ENCODE assay signal across 39 cellular contexts in genomic region chr12:80720516-80720915, GRCh38. TPM values are rescaled to one million over a fixed set of nuclear protein-coding genes. Genes with fewer than 3 reads are reported as not detected.
"Had no signal": no experiment of that assay in that cellular context is flagged by ENCODE, and none has a peak within 500 bp of the region (broad histone marks: within the 10 kb centered on the region; RNA-seq: fewer than 3 reads in every experiment).

No MANE protein-coding gene starts in this region.

- H3K9me3 Mint-ChIP-seq: activated B cell treated with CpG ODN at 0.5 μM for 24 hours; activated CD4-positive, alpha-beta memory T cell treated with anti-CD3 and anti-CD28 coated beads, Interleukin-2, amount 10 ng/mL, durations not matched to agents 7 days and 5 days; activated CD4-positive, alpha-beta T cell treated with anti-CD3 and anti-CD28 coated beads, Interleukin-2, amount 10 ng/mL, durations not matched to agents 24 days and 14 days; activated naive CD4-positive, alpha-beta T cell treated with anti-CD3 and anti-CD28 coated beads, Interleukin-2, amount 10 ng/mL, durations not matched to agents 7 days and 5 days; activated naive CD4-positive, alpha-beta T cell treated with anti-CD3 and anti-CD28 coated beads, Interleukin-2, amount 50 U/mL, for 24 hours; activated naive CD8-positive, alpha-beta T cell treated with anti-CD3 and anti-CD28 coated beads, Interleukin-2, amount 10 ng/mL, durations not matched to agents 7 days and 5 days; activated naive CD8-positive, alpha-beta T cell treated with anti-CD3 and anti-CD28 coated beads, Interleukin-2, amount 50 U/mL, for 24 hours; activated T-cell treated with anti-CD3 and anti-CD28 coated beads, Interleukin-2, amount 50 U/mL, for 24 hours; activated T-helper 2 cell treated with anti-CD3 and anti-CD28 coated beads, Interferon-gamma antibody, Interleukin-2, Interleukin-4, amounts not matched to agents 10 μg/mL and 5 μg/mL and 100 μg/mL, durations not matched to agents 14 hours and 24 hours and 36 hours; T-helper 1 cell treated with Interleukin-12 subunit alpha and Interleukin-12 subunit beta and Interleukin-4 antibody, amounts not matched to agents 30 μg/mL and 1 μg/mL, for 36 hours; T-helper 2 cell treated with Interferon-gamma antibody and Interleukin-4, amounts not matched to agents 5 μg/mL and 100 μg/mL, for 36 hours had no signal

- ATAC-seq: activated CD8-positive, alpha-beta memory T cell treated with anti-CD3 and anti-CD28 coated beads, Interleukin-2, amount 10 ng/mL, durations not matched to agents 7 days and 5 days; activated CD8-positive, alpha-beta T cell treated with anti-CD3 and anti-CD28 coated beads, Interleukin-2, amount 10 ng/mL, durations not matched to agents 7 days and 5 days; activated naive CD8-positive, alpha-beta T cell treated with anti-CD3 and anti-CD28 coated beads, Interleukin-2, amount 50 U/mL, for 24 hours had no signal

- DNase-seq: activated B cell treated with CpG ODN at 0.5 μM for 24 hours; activated CD4-positive, alpha-beta memory T cell treated with anti-CD3 and anti-CD28 coated beads, Interleukin-2, amount 10 ng/mL, durations not matched to agents 7 days and 5 days; activated CD4-positive, alpha-beta T cell treated with anti-CD3 and anti-CD28 coated beads for 4 hours; activated CD4-positive, alpha-beta T cell treated with anti-CD3 and anti-CD28 coated beads, Interleukin-2, amount 10 ng/mL, durations not matched to agents 24 days and 14 days; activated CD4-positive, alpha-beta T cell treated with anti-CD3 and anti-CD28 coated beads, Interleukin-2, amount 50 U/mL, for 1 hour; activated CD4-positive, alpha-beta T cell treated with anti-CD3 and anti-CD28 coated beads, Interleukin-2, amount 50 U/mL, for 4 hours; activated CD4-positive, CD25-positive, alpha-beta regulatory T cell treated with anti-CD3 and anti-CD28 coated beads, Interleukin-2, amount 50 U/mL, for 72 hours; activated CD8-positive, alpha-beta memory T cell treated with anti-CD3 and anti-CD28 coated beads for 24 hours; activated CD8-positive, alpha-beta memory T cell treated with anti-CD3 and anti-CD28 coated beads, Interleukin-2, amount 10 ng/mL, durations not matched to agents 7 days and 5 days; activated CD8-positive, alpha-beta memory T cell treated with anti-CD3 and anti-CD28 coated beads, Interleukin-2, amount 50 U/mL, for 48 hours; activated CD8-positive, alpha-beta T cell treated with anti-CD3 and anti-CD28 coated beads, Interleukin-2, amount 10 ng/mL, durations not matched to agents 7 days and 5 days; activated effector memory CD4-positive, alpha-beta T cell treated with Interleukin-2 at 50 U/mL for 16 hours; activated gamma-delta T cell; activated naive CD4-positive, alpha-beta T cell treated with anti-CD3 and anti-CD28 coated beads, Interleukin-2, amount 10 ng/mL, durations not matched to agents 7 days and 5 days; activated naive CD4-positive, alpha-beta T cell treated with Interleukin-2 at 50 U/mL for 16 hours; activated naive CD8-positive, alpha-beta T cell treated with anti-CD3 and anti-CD28 coated beads, Interleukin-2, amount 10 ng/mL, durations not matched to agents 7 days and 5 days; activated naive CD8-positive, alpha-beta T cell treated with anti-CD3 and anti-CD28 coated beads, Interleukin-2, amount 50 U/mL, for 24 hours; activated T-cell treated with anti-CD3 and anti-CD28 coated beads, Interleukin-2, amount 50 U/mL, for 24 hours; activated T-cell treated with anti-CD3 and anti-CD28 coated beads, Interleukin-2, amount 50 U/mL, for 48 hours; amygdala; anterior cingulate cortex; caudate nucleus; cerebellar nuclear complex; T-helper 1 cell; T-helper 2 cell; T-helper 9 cell had no signal

- H3K36me3 Mint-ChIP-seq: activated CD8-positive, alpha-beta memory T cell treated with anti-CD3 and anti-CD28 coated beads, Interleukin-2, amount 10 ng/mL, durations not matched to agents 7 days and 5 days; activated naive CD4-positive, alpha-beta T cell treated with anti-CD3 and anti-CD28 coated beads, Interleukin-2, amount 10 ng/mL, durations not matched to agents 7 days and 5 days; activated naive CD4-positive, alpha-beta T cell treated with anti-CD3 and anti-CD28 coated beads, Interleukin-2, amount 50 U/mL, for 24 hours; activated naive CD8-positive, alpha-beta T cell; activated naive CD8-positive, alpha-beta T cell treated with anti-CD3 and anti-CD28 coated beads, Interleukin-2, amount 10 ng/mL, durations not matched to agents 7 days and 5 days; brain had no signal

- H3K27ac Mint-ChIP-seq: activated B cell treated with CpG ODN at 0.5 μM for 24 hours; activated CD4-positive, alpha-beta memory T cell treated with anti-CD3 and anti-CD28 coated beads, Interleukin-2, amount 10 ng/mL, durations not matched to agents 7 days and 5 days; activated CD4-positive, alpha-beta T cell treated with anti-CD3 and anti-CD28 coated beads, Interleukin-2, amount 10 ng/mL, durations not matched to agents 24 days and 14 days; activated CD8-positive, alpha-beta memory T cell treated with anti-CD3 and anti-CD28 coated beads, Interleukin-2, amount 10 ng/mL, durations not matched to agents 7 days and 5 days; activated CD8-positive, alpha-beta T cell treated with anti-CD3 and anti-CD28 coated beads, Interleukin-2, amount 10 ng/mL, durations not matched to agents 7 days and 5 days; activated naive CD4-positive, alpha-beta T cell treated with anti-CD3 and anti-CD28 coated beads, Interleukin-2, amount 10 ng/mL, durations not matched to agents 7 days and 5 days; activated naive CD4-positive, alpha-beta T cell treated with anti-CD3 and anti-CD28 coated beads, Interleukin-2, amount 50 U/mL, for 24 hours; activated naive CD8-positive, alpha-beta T cell; activated naive CD8-positive, alpha-beta T cell treated with anti-CD3 and anti-CD28 coated beads, Interleukin-2, amount 10 ng/mL, durations not matched to agents 7 days and 5 days; activated naive CD8-positive, alpha-beta T cell treated with anti-CD3 and anti-CD28 coated beads, Interleukin-2, amount 50 U/mL, for 24 hours; activated T-cell treated with anti-CD3 and anti-CD28 coated beads, Interleukin-2, amount 50 U/mL, for 24 hours; activated T-helper 2 cell treated with anti-CD3 and anti-CD28 coated beads, Interferon-gamma antibody, Interleukin-2, Interleukin-4, amounts not matched to agents 10 μg/mL and 5 μg/mL and 100 μg/mL, durations not matched to agents 14 hours and 24 hours and 36 hours; T-helper 1 cell treated with Interleukin-12 subunit alpha and Interleukin-12 subunit beta and Interleukin-4 antibody, amounts not matched to agents 30 μg/mL and 1 μg/mL, for 36 hours; T-helper 2 cell treated with Interferon-gamma antibody and Interleukin-4, amounts not matched to agents 5 μg/mL and 100 μg/mL, for 36 hours had no signal

- H3K9me3 ChIP-seq: ascending aorta had no signal

- FAIRE-seq: bronchial epithelial cell, TTC549 had no signal

- H3K4me3 Mint-ChIP-seq: activated B cell treated with CpG ODN at 0.5 μM for 24 hours; activated CD4-positive, alpha-beta memory T cell treated with anti-CD3 and anti-CD28 coated beads, Interleukin-2, amount 10 ng/mL, durations not matched to agents 7 days and 5 days; activated CD4-positive, alpha-beta T cell treated with anti-CD3 and anti-CD28 coated beads, Interleukin-2, amount 10 ng/mL, durations not matched to agents 24 days and 14 days; activated CD8-positive, alpha-beta memory T cell treated with anti-CD3 and anti-CD28 coated beads, Interleukin-2, amount 10 ng/mL, durations not matched to agents 7 days and 5 days; activated CD8-positive, alpha-beta T cell treated with anti-CD3 and anti-CD28 coated beads, Interleukin-2, amount 10 ng/mL, durations not matched to agents 7 days and 5 days; activated naive CD4-positive, alpha-beta T cell treated with anti-CD3 and anti-CD28 coated beads, Interleukin-2, amount 10 ng/mL, durations not matched to agents 7 days and 5 days; activated naive CD4-positive, alpha-beta T cell treated with anti-CD3 and anti-CD28 coated beads, Interleukin-2, amount 50 U/mL, for 24 hours; activated naive CD8-positive, alpha-beta T cell; activated naive CD8-positive, alpha-beta T cell treated with anti-CD3 and anti-CD28 coated beads, Interleukin-2, amount 10 ng/mL, durations not matched to agents 7 days and 5 days; activated naive CD8-positive, alpha-beta T cell treated with anti-CD3 and anti-CD28 coated beads, Interleukin-2, amount 50 U/mL, for 24 hours; activated T-cell treated with anti-CD3 and anti-CD28 coated beads, Interleukin-2, amount 50 U/mL, for 24 hours; central memory CD8-positive, alpha-beta T cell; T-helper 1 cell treated with Interleukin-12 subunit alpha and Interleukin-12 subunit beta and Interleukin-4 antibody, amounts not matched to agents 30 μg/mL and 1 μg/mL, for 36 hours; T-helper 2 cell treated with Interferon-gamma antibody and Interleukin-4, amounts not matched to agents 5 μg/mL and 100 μg/mL, for 36 hours had no signal

- H3K4me3 ChIP-seq: ascending aorta, cardiac muscle cell had no signal

- H3K4me1 ChIP-seq: ascending aorta had no signal

- H3K4me1 Mint-ChIP-seq: activated B cell treated with CpG ODN at 0.5 μM for 24 hours; activated CD4-positive, alpha-beta memory T cell treated with anti-CD3 and anti-CD28 coated beads, Interleukin-2, amount 10 ng/mL, durations not matched to agents 7 days and 5 days; activated CD4-positive, alpha-beta T cell treated with anti-CD3 and anti-CD28 coated beads, Interleukin-2, amount 10 ng/mL, durations not matched to agents 24 days and 14 days; activated CD8-positive, alpha-beta memory T cell treated with anti-CD3 and anti-CD28 coated beads, Interleukin-2, amount 10 ng/mL, durations not matched to agents 7 days and 5 days; activated naive CD4-positive, alpha-beta T cell treated with anti-CD3 and anti-CD28 coated beads, Interleukin-2, amount 10 ng/mL, durations not matched to agents 7 days and 5 days; activated naive CD4-positive, alpha-beta T cell treated with anti-CD3 and anti-CD28 coated beads, Interleukin-2, amount 50 U/mL, for 24 hours; activated naive CD8-positive, alpha-beta T cell treated with anti-CD3 and anti-CD28 coated beads, Interleukin-2, amount 10 ng/mL, durations not matched to agents 7 days and 5 days; activated naive CD8-positive, alpha-beta T cell treated with anti-CD3 and anti-CD28 coated beads, Interleukin-2, amount 50 U/mL, for 24 hours; brain; central memory CD8-positive, alpha-beta T cell had no signal

- H3K27me3 ChIP-seq: ascending aorta, cardiac muscle cell had no signal

- H3K36me3 ChIP-seq: ascending aorta, cardiac muscle cell had no signal

- H3K27me3 Mint-ChIP-seq: central memory CD8-positive, alpha-beta T cell had no signal

- H3K27ac ChIP-seq: ascending aorta, cardiac muscle cell, VCaP had no signal

RNA-seq across cellular contexts. Expression of gene MYF5, which starts 3.8 kb away (rescaled TPM):
- total RNA-seq: activated B cell treated with CpG ODN at 0.5 μM for 24 hours; activated CD4-positive, alpha-beta memory T cell treated with anti-CD3 and anti-CD28 coated beads, Interleukin-2, amount 10 ng/mL, durations not matched to agents 7 days and 5 days; activated CD4-positive, alpha-beta T cell treated with anti-CD3 and anti-CD28 coated beads, Interleukin-2, amount 10 ng/mL, durations not matched to agents 24 days and 14 days; activated CD8-positive, alpha-beta memory T cell treated with anti-CD3 and anti-CD28 coated beads, Interleukin-2, amount 10 ng/mL, durations not matched to agents 7 days and 5 days; activated CD8-positive, alpha-beta T cell treated with anti-CD3 and anti-CD28 coated beads, Interleukin-2, amount 10 ng/mL, durations not matched to agents 7 days and 5 days; activated naive CD8-positive, alpha-beta T cell treated with anti-CD3 and anti-CD28 coated beads, Interleukin-2, amount 10 ng/mL, durations not matched to agents 7 days and 5 days; activated T-helper 2 cell treated with anti-CD3 and anti-CD28 coated beads, Interferon-gamma antibody, Interleukin-2, Interleukin-4, amounts not matched to agents 10 μg/mL and 5 μg/mL and 100 μg/mL, durations not matched to agents 14 hours and 24 hours and 36 hours; ascending aorta; bronchial epithelial cell; cardiac muscle cell had no signal
- polyA plus RNA-seq: adipose tissue, cardiac muscle cell had no signal

RNA-seq across cellular contexts. Expression of gene MYF6, which starts 13.1 kb away (rescaled TPM):
- total RNA-seq: activated B cell treated with CpG ODN at 0.5 μM for 24 hours; activated CD4-positive, alpha-beta memory T cell treated with anti-CD3 and anti-CD28 coated beads, Interleukin-2, amount 10 ng/mL, durations not matched to agents 7 days and 5 days; activated CD4-positive, alpha-beta T cell treated with anti-CD3 and anti-CD28 coated beads, Interleukin-2, amount 10 ng/mL, durations not matched to agents 24 days and 14 days; activated CD8-positive, alpha-beta memory T cell treated with anti-CD3 and anti-CD28 coated beads, Interleukin-2, amount 10 ng/mL, durations not matched to agents 7 days and 5 days; activated CD8-positive, alpha-beta T cell treated with anti-CD3 and anti-CD28 coated beads, Interleukin-2, amount 10 ng/mL, durations not matched to agents 7 days and 5 days; activated naive CD8-positive, alpha-beta T cell treated with anti-CD3 and anti-CD28 coated beads, Interleukin-2, amount 10 ng/mL, durations not matched to agents 7 days and 5 days; activated T-helper 2 cell treated with anti-CD3 and anti-CD28 coated beads, Interferon-gamma antibody, Interleukin-2, Interleukin-4, amounts not matched to agents 10 μg/mL and 5 μg/mL and 100 μg/mL, durations not matched to agents 14 hours and 24 hours and 36 hours; ascending aorta; bronchial epithelial cell; cardiac muscle cell had no signal
- polyA plus RNA-seq: cardiac muscle cell had no signal
